Comparison of ENCODE assay signal across 8 cellular contexts in genomic region chr19:44746946-44747738, GRCh38. TPM values are rescaled to one million over a fixed set of nuclear protein-coding genes. Genes with fewer than 3 reads are reported as not detected.
DNase-seq lines count a peak whose midpoint lies in the region; ATAC-seq and TF ChIP-seq lines count a peak whose summit lies in the region.

No MANE protein-coding gene starts in this region.

- peak overlapping the region; percentile 99 for H3K27ac ChIP-seq in colonic mucosa

- peak overlapping the region; percentile 70 to 76 for H3K9ac ChIP-seq in colonic mucosa (ENCODE audit: low read depth in 2 of 2, low read length in 2 of 2)

- peak overlapping the region; percentile 58 for H3K4me3 ChIP-seq in colonic mucosa

- peaks cover 35% of the 10 kb centered on the region for H3K36me3 Mint-ChIP-seq in activated CD4-positive, alpha-beta T cell treated with anti-CD3 and anti-CD28 coated beads, Interleukin-2, amount 10 ng/mL, durations not matched to agents 24 days and 14 days (ENCODE audit: low read depth)

- peak overlapping the region; percentile 94 for H3K27ac Mint-ChIP-seq in activated CD4-positive, alpha-beta T cell treated with anti-CD3 and anti-CD28 coated beads, Interleukin-2, amount 10 ng/mL, durations not matched to agents 24 days and 14 days

- no peak for TF ChIP-seq CTCF in colonic mucosa (IDR thresholded peaks at IDR 0.05)

- DNase-seq in DMS153 (lab: John Stamatoyannopoulos, UW) (peak; percentile 56), NCI-H2029 (lab: John Stamatoyannopoulos, UW) (peak; percentile 68), colonic mucosa (peak; percentile 99), left lobe of liver (ENCODE audit: low spot score) (peak; percentile 96), SK-N-DZ (ENCODE audit: low spot score) (no peak)
- DNase-seq in activated CD4-positive, alpha-beta T cell treated with anti-CD3 and anti-CD28 coated beads, Interleukin-2, amount 10 ng/mL, durations not matched to agents 24 days and 14 days = peak; percentile 97
- peak; percentile 95 for DNase-seq in stimulated activated CD4-positive, alpha-beta T cell treated with anti-CD3 and anti-CD28 coated beads, Interleukin-2, amount 100 ng/mL, for 4 hours (ENCODE audit: low read depth)

- no peaks in the 10 kb centered on the region for H3K9me3 ChIP-seq in colonic mucosa

- H3K4me3 Mint-ChIP-seq in activated CD4-positive, alpha-beta T cell treated with anti-CD3 and anti-CD28 coated beads, Interleukin-2, amount 10 ng/mL, durations not matched to agents 24 days and 14 days = peak overlapping the region; percentile 93

- ATAC-seq in GM21786 (IDR thresholded peaks at IDR 0.05; ENCODE audit: unreplicated experiment) = peak; percentile 31
- ATAC-seq in left lobe of liver = peak; percentile 84

- H3K27me3 ChIP-seq in colonic mucosa = no peaks in the 10 kb centered on the region

- intact Hi-C loops in activated CD4-positive, alpha-beta T cell treated with anti-CD3 and anti-CD28 coated beads, Interleukin-2, amount 10 ng/mL, durations not matched to agents 24 days and 14 days (cut with micrococcal nuclease) = loop anchor here (1.0 kb wide), 2 partner anchors 23 to 55 kb away; no protein-coding TSS in a partner anchor
- intact Hi-C loops in colonic mucosa (cut with DNase I) = no loop called here

- H3K27me3 Mint-ChIP-seq in activated CD4-positive, alpha-beta T cell treated with anti-CD3 and anti-CD28 coated beads, Interleukin-2, amount 10 ng/mL, durations not matched to agents 24 days and 14 days = peaks cover 4% of the 10 kb centered on the region

- no peaks in the 10 kb centered on the region for H3K9me3 Mint-ChIP-seq in activated CD4-positive, alpha-beta T cell treated with anti-CD3 and anti-CD28 coated beads, Interleukin-2, amount 10 ng/mL, durations not matched to agents 24 days and 14 days

- H3K4me1 ChIP-seq in colonic mucosa = peaks cover 29% of the 10 kb centered on the region

- H3K4me1 Mint-ChIP-seq in activated CD4-positive, alpha-beta T cell treated with anti-CD3 and anti-CD28 coated beads, Interleukin-2, amount 10 ng/mL, durations not matched to agents 24 days and 14 days = peaks cover 52% of the 10 kb centered on the region

- peaks cover 5% of the 10 kb centered on the region for H3K36me3 ChIP-seq in colonic mucosa

RNA-seq across cellular contexts. Expression of gene BCL3, which starts 1.4 kb away (rescaled TPM):
- 66.3 and 73.1 TPM in 2 replicates for total RNA-seq in activated CD4-positive, alpha-beta T cell treated with anti-CD3 and anti-CD28 coated beads, Interleukin-2, amount 10 ng/mL, durations not matched to agents 24 days and 14 days
- total RNA-seq in colonic mucosa (10 to 100 TPM; 76.4 to 99.5 TPM), left lobe of liver (30.8 TPM)
- polyA plus RNA-seq in SK-N-DZ (2014; cell fraction: cytosol; rRNA removed) = 0.08 and 0.69 TPM in 2 replicates
- 0.34 and 1.4 TPM in 2 replicates for polyA plus RNA-seq in SK-N-DZ (2014; cell fraction: nucleus; rRNA removed)

RNA-seq across cellular contexts. Expression of gene CBLC, which starts 30.5 kb away (rescaled TPM):
- not detected in 2 replicates for total RNA-seq in activated CD4-positive, alpha-beta T cell treated with anti-CD3 and anti-CD28 coated beads, Interleukin-2, amount 10 ng/mL, durations not matched to agents 24 days and 14 days
- 10 to 100 TPM; 65.6 to 78.0 TPM for total RNA-seq in colonic mucosa
- 14.0 TPM for total RNA-seq in left lobe of liver
- not detected in 2 replicates for polyA plus RNA-seq in SK-N-DZ (2014; cell fraction: cytosol; rRNA removed)
- polyA plus RNA-seq in SK-N-DZ (2014; cell fraction: nucleus; rRNA removed) = not detected in 2 replicates

RNA-seq across cellular contexts. Expression of gene CEACAM16, which starts 48.2 kb away (rescaled TPM):
- total RNA-seq in activated CD4-positive, alpha-beta T cell treated with anti-CD3 and anti-CD28 coated beads, Interleukin-2, amount 10 ng/mL, durations not matched to agents 24 days and 14 days = not detected in 2 replicates
- total RNA-seq in colonic mucosa (under 1 TPM in 1 of 2 donors, not detected in 1; 0.52 TPM), left lobe of liver (not detected)
- not detected in 2 replicates for polyA plus RNA-seq in SK-N-DZ (2014; cell fraction: cytosol; rRNA removed)
- polyA plus RNA-seq in SK-N-DZ (2014; cell fraction: nucleus; rRNA removed) = not detected in 2 replicates

Comparison
In these comparisons a context has a peak if more than half of its experiments do, and no peak if none do; other contexts are left out.
1. RNA of gene CBLC, which starts 30.5 kb away (total RNA-seq): 65.6 to 78.0 TPM in colonic mucosa and 14.0 TPM in left lobe of liver (single experiment); not detected in activated CD4-positive, alpha-beta T cell treated with anti-CD3 and anti-CD28 coated beads, Interleukin-2, amount 10 ng/mL, durations not matched to agents 24 days and 14 days; every median in the first group is over 10 times any median in the second.